ENCODE assay signal across 33 cellular contexts in the genomic region with DNA sequence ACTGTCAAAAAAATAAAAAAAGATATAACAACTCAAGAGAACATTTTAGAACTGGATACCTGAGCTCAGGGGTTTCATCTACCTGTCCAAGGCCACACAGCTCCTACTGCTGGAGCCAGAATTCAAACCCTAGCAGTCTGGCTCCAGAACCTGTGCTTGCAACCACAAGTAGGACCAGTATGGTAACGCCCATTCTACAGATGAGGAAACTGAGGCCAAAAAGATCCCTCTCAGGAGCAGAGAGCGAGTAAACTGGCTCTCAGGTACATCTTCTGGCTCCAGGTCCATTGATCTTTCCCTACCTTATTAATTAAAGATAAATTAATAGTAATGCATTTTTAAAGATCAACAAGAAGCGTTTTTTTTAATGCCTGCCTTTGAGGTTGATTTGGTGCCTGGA. TPM values are rescaled to one million over a fixed set of nuclear protein-coding genes. Genes with fewer than 3 reads are reported as not detected.
"Had no signal": no experiment of that assay in that cellular context is flagged by ENCODE, and none has a peak within 500 bp of the region (broad histone marks: within the 10 kb centered on the region; RNA-seq: fewer than 3 reads in every experiment).

No MANE protein-coding gene starts in this region.

- DNase-seq: activated CD4-positive, alpha-beta T cell treated with anti-CD3 and anti-CD28 coated beads for 48 hours; activated CD4-positive, alpha-beta T cell treated with anti-CD3 and anti-CD28 coated beads, Interleukin-2, amount 50 U/mL, for 48 hours; activated CD8-positive, alpha-beta memory T cell treated with anti-CD3 and anti-CD28 coated beads, Interleukin-2, amount 50 U/mL, for 4 hours; activated gamma-delta T cell; activated naive CD4-positive, alpha-beta T cell treated with anti-CD3 and anti-CD28 coated beads, Interleukin-2, amount 10 ng/mL, durations not matched to agents 7 days and 5 days; activated naive CD8-positive, alpha-beta T cell treated with anti-CD3 and anti-CD28 coated beads, Interleukin-2, amount 10 ng/mL, durations not matched to agents 7 days and 5 days; activated T-cell treated with anti-CD3 and anti-CD28 coated beads, Interleukin-2, amount 50 U/mL, for 24 hours; amniotic stem cell; caudate nucleus; esophagus squamous epithelium; islet precursor cell; left cardiac atrium; mesendoderm; sigmoid colon; stimulated activated CD4-positive, alpha-beta T cell treated with anti-CD3 and anti-CD28 coated beads, Interleukin-15, amount 100 ng/mL, for 24 hours; stimulated activated CD4-positive, alpha-beta T cell treated with anti-CD3 and anti-CD28 coated beads, Interleukin-2, amount 100 ng/mL, for 24 hours; stimulated activated naive CD4-positive, alpha-beta T cell; T1000; WERI-Rb-1 had no signal

- H3K9me3 Mint-ChIP-seq: activated naive CD4-positive, alpha-beta T cell treated with anti-CD3 and anti-CD28 coated beads, Interleukin-2, amount 10 ng/mL, durations not matched to agents 7 days and 5 days; activated naive CD8-positive, alpha-beta T cell treated with anti-CD3 and anti-CD28 coated beads, Interleukin-2, amount 10 ng/mL, durations not matched to agents 7 days and 5 days; activated T-cell treated with anti-CD3 and anti-CD28 coated beads, Interleukin-2, amount 50 U/mL, for 24 hours; dendritic cell treated with granulocyte-macrophage colony-stimulating factor and Interleukin-4, amounts not matched to agents 40 ng/mL and 50 ng/mL, for 4 days; nephron had no signal

- H3K27ac ChIP-seq: hepatocyte, WERI-Rb-1 had no signal

- H2AFZ ChIP-seq: hepatocyte had no signal

- H3K36me3 ChIP-seq: esophagus squamous epithelium, sigmoid colon, tibial nerve, WERI-Rb-1 had no signal

- H3K27me3 ChIP-seq: esophagus squamous epithelium, hepatocyte, sigmoid colon, tibial nerve had no signal

- H3K27ac Mint-ChIP-seq: activated naive CD4-positive, alpha-beta T cell treated with anti-CD3 and anti-CD28 coated beads, Interleukin-2, amount 10 ng/mL, durations not matched to agents 7 days and 5 days; activated naive CD8-positive, alpha-beta T cell treated with anti-CD3 and anti-CD28 coated beads, Interleukin-2, amount 10 ng/mL, durations not matched to agents 7 days and 5 days; activated T-cell treated with anti-CD3 and anti-CD28 coated beads, Interleukin-2, amount 50 U/mL, for 24 hours had no signal

- H3K4me1 Mint-ChIP-seq: activated naive CD4-positive, alpha-beta T cell treated with anti-CD3 and anti-CD28 coated beads, Interleukin-2, amount 10 ng/mL, durations not matched to agents 7 days and 5 days had no signal

- FAIRE-seq: astrocyte, frontal cortex had no signal

- H3K9me3 ChIP-seq: esophagus squamous epithelium, sigmoid colon, tibial nerve had no signal

- ATAC-seq: activated CD4-positive, CD25-positive, alpha-beta regulatory T cell treated with anti-CD3 and anti-CD28 coated beads, Interleukin-2, amount 50 U/mL, for 24 hours had no signal

- H3K4me3 Mint-ChIP-seq: activated naive CD4-positive, alpha-beta T cell treated with anti-CD3 and anti-CD28 coated beads, Interleukin-2, amount 10 ng/mL, durations not matched to agents 7 days and 5 days; activated naive CD8-positive, alpha-beta T cell treated with anti-CD3 and anti-CD28 coated beads, Interleukin-2, amount 10 ng/mL, durations not matched to agents 7 days and 5 days; activated T-cell treated with anti-CD3 and anti-CD28 coated beads, Interleukin-2, amount 50 U/mL, for 24 hours; dendritic cell treated with granulocyte-macrophage colony-stimulating factor and Interleukin-4, amounts not matched to agents 40 ng/mL and 50 ng/mL, for 4 days; nephron had no signal

- H3K4me2 ChIP-seq: hepatocyte had no signal

- H3K4me3 ChIP-seq: esophagus squamous epithelium, hepatocyte, sigmoid colon, tibial nerve had no signal

- H3K79me2 ChIP-seq: hepatocyte had no signal

- H3K36me3 Mint-ChIP-seq: activated naive CD4-positive, alpha-beta T cell treated with anti-CD3 and anti-CD28 coated beads, Interleukin-2, amount 10 ng/mL, durations not matched to agents 7 days and 5 days; activated naive CD8-positive, alpha-beta T cell treated with anti-CD3 and anti-CD28 coated beads, Interleukin-2, amount 10 ng/mL, durations not matched to agents 7 days and 5 days had no signal

RNA-seq across cellular contexts. Expression of a gene that starts 19.2 kb away (rescaled TPM):
- total RNA-seq: activated CD8-positive, alpha-beta memory T cell treated with anti-CD3 and anti-CD28 coated beads for 36 hours; activated naive CD8-positive, alpha-beta T cell treated with anti-CD3 and anti-CD28 coated beads, Interleukin-2, amount 10 ng/mL, durations not matched to agents 7 days and 5 days; astrocyte; esophagus squamous epithelium; frontal cortex; hepatocyte; mononuclear cell; osteoblast; renal cortical epithelial cell; T-helper 1 cell treated with Interleukin-12 subunit alpha and Interleukin-12 subunit beta and Interleukin-4 antibody, amounts not matched to agents 30 ng/mL and 1 ng/mL, for 36 hours; temporal lobe had no signal
- polyA plus RNA-seq: hepatocyte had no signal

RNA-seq across cellular contexts. Expression of a gene that starts 23.6 kb away (rescaled TPM):
- total RNA-seq: activated CD8-positive, alpha-beta memory T cell treated with anti-CD3 and anti-CD28 coated beads for 36 hours; activated naive CD8-positive, alpha-beta T cell treated with anti-CD3 and anti-CD28 coated beads, Interleukin-2, amount 10 ng/mL, durations not matched to agents 7 days and 5 days; astrocyte; esophagus squamous epithelium; frontal cortex; hepatocyte; left cardiac atrium; mononuclear cell; osteoblast; renal cortical epithelial cell; sigmoid colon; T-helper 1 cell treated with Interleukin-12 subunit alpha and Interleukin-12 subunit beta and Interleukin-4 antibody, amounts not matched to agents 30 ng/mL and 1 ng/mL, for 36 hours; temporal lobe; tibial nerve; urinary bladder had no signal
- polyA plus RNA-seq: hepatocyte, sigmoid colon, urinary bladder had no signal

RNA-seq across cellular contexts. Expression of a gene that starts 33.1 kb away (rescaled TPM):
- total RNA-seq: astrocyte; esophagus squamous epithelium; frontal cortex; hepatocyte; left cardiac atrium; osteoblast; renal cortical epithelial cell; sigmoid colon; T-helper 1 cell treated with Interleukin-12 subunit alpha and Interleukin-12 subunit beta and Interleukin-4 antibody, amounts not matched to agents 30 ng/mL and 1 ng/mL, for 36 hours; temporal lobe had no signal
- polyA plus RNA-seq: hepatocyte, sigmoid colon, urinary bladder had no signal
